In the genomic region with DNA sequence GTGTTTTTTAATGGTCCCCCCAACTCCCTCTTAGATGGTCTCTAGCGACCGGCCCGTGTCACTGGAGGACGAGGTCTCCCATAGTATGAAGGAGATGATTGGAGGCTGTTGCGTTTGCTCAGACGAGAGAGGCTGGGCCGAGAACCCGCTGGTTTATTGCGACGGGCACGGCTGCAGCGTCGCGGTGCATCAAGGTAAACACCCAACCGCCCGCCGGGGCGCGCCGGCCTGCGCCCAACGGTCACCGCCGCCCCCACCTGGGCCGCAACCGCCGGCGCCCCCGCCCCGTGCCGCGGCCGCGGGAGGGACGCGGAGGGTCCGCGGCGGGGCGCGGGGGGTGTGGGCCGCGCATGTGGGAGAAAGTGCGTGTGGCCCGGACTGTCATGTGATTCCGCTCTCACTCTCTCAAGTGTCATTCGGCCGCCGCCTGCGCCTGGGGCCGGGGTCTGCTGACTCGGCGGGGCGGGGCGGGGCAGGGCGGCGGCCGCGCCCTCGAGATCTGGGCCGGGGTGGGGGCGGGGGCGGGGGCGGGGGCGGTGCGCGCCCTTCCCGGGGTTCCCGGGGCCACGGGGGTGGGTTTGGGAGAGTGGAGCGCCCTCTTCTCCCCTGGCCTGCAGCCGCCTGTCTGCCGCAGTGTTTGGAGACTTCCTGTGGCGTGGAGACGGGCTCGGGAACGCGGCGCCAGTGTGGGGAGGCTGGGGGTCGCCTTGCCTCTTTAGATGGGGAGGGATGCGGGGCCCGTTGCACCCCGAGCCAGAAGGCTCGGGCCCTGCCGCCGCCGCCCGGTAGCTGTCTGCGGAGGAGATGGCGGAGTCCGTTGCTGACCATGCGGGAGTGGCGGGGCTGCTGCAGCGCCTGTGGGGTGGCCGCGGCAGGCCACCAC, we compare ENCODE assay signal across 7 cellular contexts. TPM values are rescaled to one million over a fixed set of nuclear protein-coding genes. Genes with fewer than 3 reads are reported as not detected.
A peak's percentile ranks its signal among the peaks of the same experiment; 100 is the strongest.
DNase-seq lines count a peak whose midpoint lies in the region; ATAC-seq and TF ChIP-seq lines count a peak whose summit lies in the region.

No MANE protein-coding gene starts in this region.

- H3K4me3 ChIP-seq in GM12864 (ENCODE audit: low read depth, low read length) = peak overlapping the region; percentile 90

- peak; percentile 19 for ATAC-seq in HG02884 (IDR thresholded peaks at IDR 0.05; ENCODE audit: unreplicated experiment)

- H3K27me3 Mint-ChIP-seq in glutamatergic neuron (ENCODE audit: unreplicated experiment) = peaks cover 8% of the 10 kb centered on the region

- peak overlapping the region; percentile 89 for H3K4me3 Mint-ChIP-seq in glutamatergic neuron (ENCODE audit: unreplicated experiment)

- H3K4me1 Mint-ChIP-seq in glutamatergic neuron (ENCODE audit: low read depth, unreplicated experiment) = peaks cover 13% of the 10 kb centered on the region

- peak; percentile 2 for TF ChIP-seq CTCF in GM12864 (IDR thresholded peaks at IDR 0.05; ENCODE audit: low read depth, low read length, missing control alignments)
- TF ChIP-seq CTCF in glutamatergic neuron (IDR thresholded peaks at IDR 0.05; ENCODE audit: partially characterized antibody, unreplicated experiment) = no peak

- DNase-seq in GM12864 (ENCODE audit: low read depth) (no peak), SHP77 treated with DMSO at 0.1 percent for 48 hours (lab: John Stamatoyannopoulos, UW) (peak; percentile 15), glutamatergic neuron (peak; percentile 75), occipital lobe (lab: John Stamatoyannopoulos, UW) (peak; percentile 65), NCI-H187 (lab: John Stamatoyannopoulos, UW) (no peak)
- peak; percentile 60 for DNase-seq in activated naive CD4-positive, alpha-beta T cell treated with anti-CD3 and anti-CD28 coated beads, Interleukin-2, amount 50 U/mL, for 16 hours

- H3K27ac Mint-ChIP-seq in glutamatergic neuron (ENCODE audit: unreplicated experiment) = peak overlapping the region; percentile 52

- no peaks in the 10 kb centered on the region for H3K36me3 Mint-ChIP-seq in glutamatergic neuron (ENCODE audit: unreplicated experiment)

- H3K9me3 Mint-ChIP-seq in glutamatergic neuron (ENCODE audit: unreplicated experiment) = peaks cover 11% of the 10 kb centered on the region

RNA-seq across cellular contexts. Expression of a gene that starts 0.8 kb away (rescaled TPM):
- total RNA-seq in glutamatergic neuron (ENCODE audit: unreplicated experiment) = 50.9 TPM
- 54.7 TPM for total RNA-seq in occipital lobe

RNA-seq across cellular contexts. Expression of a gene that starts 9.4 kb away (rescaled TPM):
- total RNA-seq in glutamatergic neuron (ENCODE audit: unreplicated experiment) (1.3 TPM), occipital lobe (9.4 TPM)

Comparison
In these comparisons a context has a peak if more than half of its experiments do, and no peak if none do; other contexts are left out.
1. DNase-seq: peak in SHP77 treated with DMSO at 0.1 percent for 48 hours (single experiment), activated naive CD4-positive, alpha-beta T cell treated with anti-CD3 and anti-CD28 coated beads, Interleukin-2, amount 50 U/mL, for 16 hours (single experiment), glutamatergic neuron (single experiment) and occipital lobe (single experiment); none in GM12864 (single experiment) and NCI-H187 (0 of 2).